Comparison of ENCODE assay signal across 8 cellular contexts in genomic region chr6:13814938-13815575, GRCh38. TPM values are rescaled to one million over a fixed set of nuclear protein-coding genes. Genes with fewer than 3 reads are reported as not detected.
DNase-seq lines count a peak whose midpoint lies in the region; ATAC-seq and TF ChIP-seq lines count a peak whose summit lies in the region.

No MANE protein-coding gene starts in this region.

- peaks cover 4% of the 10 kb centered on the region for H3K36me3 Mint-ChIP-seq in activated B cell treated with CpG ODN at 0.5 μM for 24 hours (ENCODE audit: low read depth)
- H3K36me3 Mint-ChIP-seq in stimulated activated naive B cell treated with anti-CD40 and anti-IgM and Interleukin-4, amounts not matched to agents 10 μg/mL and 1 μg/mL and 100 μg/mL, for 72 hours = peaks cover 2 to 4% of the 10 kb centered on the region in 2 donors

- no peaks in the 10 kb centered on the region for H3K9me3 Mint-ChIP-seq in activated B cell treated with CpG ODN at 0.5 μM for 24 hours
- no peaks in the 10 kb centered on the region for H3K9me3 Mint-ChIP-seq in stimulated activated naive B cell treated with anti-CD40 and anti-IgM and Interleukin-4, amounts not matched to agents 10 μg/mL and 1 μg/mL and 100 μg/mL, for 72 hours

- POLR2A ChIA-PET in AG04449 (lab: Yijun Ruan, JAX) (no interaction called here), activated B cell treated with CpG ODN at 0.5 μM for 24 hours (lab: Charles Lee) (interaction anchor here (0.7 to 2.2 kb wide), 11 partner anchors 8 to 329 kb away, joined by 3 to 16 read pairs (median 4); partner anchors contain the start of genes NOL7 and RANBP9)

- H3K4me1 Mint-ChIP-seq in activated B cell treated with CpG ODN at 0.5 μM for 24 hours = peaks cover 32% of the 10 kb centered on the region
- H3K4me1 Mint-ChIP-seq in stimulated activated naive B cell treated with anti-CD40 and anti-IgM and Interleukin-4, amounts not matched to agents 10 μg/mL and 1 μg/mL and 100 μg/mL, for 72 hours = peaks cover 30 to 48% of the 10 kb centered on the region in 2 donors

- intact Hi-C loops in activated B cell treated with CpG ODN at 0.5 μM for 24 hours (cut with micrococcal nuclease) = loop anchor here (1.0 to 10.0 kb wide), 10 partner anchors 58 to 1510 kb away; partner anchors contain the start of genes CD83, GFOD1, JARID2 and NOL7

- no peaks in the 10 kb centered on the region for H3K36me3 ChIP-seq in iPS DF 6.9 (ENCODE audit: control insufficient read depth, insufficient read depth, low read length)

- peak overlapping the region; percentile 87 for H3K27ac Mint-ChIP-seq in activated B cell treated with CpG ODN at 0.5 μM for 24 hours
- H3K27ac Mint-ChIP-seq in stimulated activated naive B cell treated with anti-CD40 and anti-IgM and Interleukin-4, amounts not matched to agents 10 μg/mL and 1 μg/mL and 100 μg/mL, for 72 hours = peak overlapping the region; percentile 93

- TF ChIP-seq CTCF in AG04449 (IDR thresholded peaks at IDR 0.05; ENCODE audit: insufficient read depth, low read length, missing control alignments) (no peak), activated B cell treated with CpG ODN at 0.5 μM for 24 hours (IDR thresholded peaks at IDR 0.05) (no peak)

- H3K27me3 ChIP-seq in iPS DF 6.9 (ENCODE audit: control insufficient read depth, insufficient read depth, low read length) = no peaks in the 10 kb centered on the region

- WGBS in iPS DF 6.9 (ENCODE audit: insufficient coverage, insufficient read length) = no CpG with 5 or more reads among the region's 8 CpGs

- H3K9me3 ChIP-seq in iPS DF 6.9 (ENCODE audit: control insufficient read depth, insufficient read depth, low read length) = no peaks in the 10 kb centered on the region

- ATAC-seq in HG03025 (IDR thresholded peaks at IDR 0.05; ENCODE audit: low FRiP score, unreplicated experiment) = peak; percentile 0
- no peak for ATAC-seq in activated B cell treated with CpG ODN at 0.5 μM for 24 hours (ENCODE audit: low read depth)
- ATAC-seq in stimulated activated naive B cell treated with anti-CD40 and anti-IgM and Interleukin-4, amounts not matched to agents 10 μg/mL and 1 μg/mL and 100 μg/mL, for 72 hours (replicated peaks) = no peak
- no peak for ATAC-seq in GM18861 (IDR thresholded peaks at IDR 0.05; ENCODE audit: unreplicated experiment)

- H3K4me3 ChIP-seq in AG04449 (ENCODE audit: low read depth, low read length) (peak overlapping the region; percentile 75), iPS DF 6.9 (ENCODE audit: low read length) (peak overlapping the region; percentile 88; the same call in 1 of the 2 replicates)

- CTCF ChIA-PET in AG04449 (lab: Yijun Ruan, JAX) = interaction anchor here (2.4 kb wide), 1 partner anchor 252 kb away, joined by 6 read pairs; no protein-coding TSS in a partner anchor
- CTCF ChIA-PET in activated B cell treated with CpG ODN at 0.5 μM for 24 hours (lab: Charles Lee) = interaction anchor here (1.0 kb wide), 2 partner anchors 200 to 309 kb away, joined by 3 read pairs; partner anchors contain the start of gene NOL7

- H3K27ac ChIP-seq in iPS DF 6.9 (ENCODE audit: low read length) = no peak overlapping the region

- DNase-seq in AG04449 (ENCODE audit: low read depth, low spot score) = no peak
- DNase-seq in activated B cell treated with CpG ODN at 0.5 μM for 24 hours = no peak
- DNase-seq in iPS DF 6.9 (ENCODE audit: low read depth, low spot score) = no peak
- no peak for DNase-seq in stimulated activated naive B cell treated with anti-CD40 and anti-IgM and Interleukin-4, amounts not matched to agents 10 μg/mL and 1 μg/mL and 100 μg/mL, for 72 hours
- no peak for DNase-seq in cerebellar nuclear complex (lab: John Stamatoyannopoulos, UW)
- no peak for DNase-seq in stimulated activated CD4-positive, alpha-beta T cell treated with anti-CD3 and anti-CD28 coated beads, Interleukin-2, amount 100 ng/mL, for 24 hours

- H3K4me1 ChIP-seq in iPS DF 6.9 (ENCODE audit: control insufficient read depth, insufficient read depth, low read length) = 0 out of 2 replicates have a peak, but pooled peaks cover 1% of the 10 kb centered on the region

- H3K4me3 Mint-ChIP-seq in activated B cell treated with CpG ODN at 0.5 μM for 24 hours = peak overlapping the region; percentile 85
- H3K4me3 Mint-ChIP-seq in stimulated activated naive B cell treated with anti-CD40 and anti-IgM and Interleukin-4, amounts not matched to agents 10 μg/mL and 1 μg/mL and 100 μg/mL, for 72 hours = peak overlapping the region; percentile 89 to 94

- no peaks in the 10 kb centered on the region for H3K27me3 Mint-ChIP-seq in activated B cell treated with CpG ODN at 0.5 μM for 24 hours
- H3K27me3 Mint-ChIP-seq in stimulated activated naive B cell treated with anti-CD40 and anti-IgM and Interleukin-4, amounts not matched to agents 10 μg/mL and 1 μg/mL and 100 μg/mL, for 72 hours = no peaks in the 10 kb centered on the region

RNA-seq across cellular contexts. Expression of gene MCUR1, which starts 0.7 kb away (rescaled TPM):
- total RNA-seq in activated B cell treated with CpG ODN at 0.5 μM for 24 hours = 13.6 and 14.1 TPM in 2 replicates
